18 cellular contexts compared by ENCODE assay signal in genomic region chr12:110074089-110074488, GRCh38. TPM values are rescaled to one million over a fixed set of nuclear protein-coding genes. Genes with fewer than 3 reads are reported as not detected.
A peak's percentile ranks its signal among the peaks of the same experiment; 100 is the strongest.
DNase-seq lines count a peak whose midpoint lies in the region; ATAC-seq and TF ChIP-seq lines count a peak whose summit lies in the region.
"Had no signal": no experiment of that assay in that cellular context is flagged by ENCODE, and none has a peak within 500 bp of the region (broad histone marks: within the 10 kb centered on the region; RNA-seq: fewer than 3 reads in every experiment).

No MANE protein-coding gene starts in this region.

- H3K4me1 ChIP-seq in ACC112 (ENCODE audit: control insufficient read depth, insufficient read depth, low read length, unreplicated experiment), result peaks cover 3% of the 10 kb centered on the region
- H3K4me1 ChIP-seq: colonic mucosa, foreskin keratinocyte, parathyroid adenoma had no signal

- H3K4me1 Mint-ChIP-seq in CD4-positive, alpha-beta T cell (ENCODE audit: low read depth), result peaks cover 24% of the 10 kb centered on the region
- H3K4me1 Mint-ChIP-seq in activated T-helper 17 cell treated with anti-CD3 and anti-CD28 coated beads, Interleukin-2, amount 50 U/mL, for 72 hours, result peaks cover 34% of the 10 kb centered on the region
- H3K4me1 Mint-ChIP-seq in natural killer cell treated with Interleukin-12 subunit alpha and Interleukin-12 subunit beta and Interleukin-15 and Interleukin-18, amount 100 ng/mL, for 72 hours (ENCODE audit: low read depth in 2 of 2), result peaks cover 15 to 21% of the 10 kb centered on the region in 2 donors
- H3K4me1 Mint-ChIP-seq in endothelial cell (ENCODE audit: unreplicated experiment), result peaks cover 7% of the 10 kb centered on the region

- H3K36me3 ChIP-seq in ACC112 (ENCODE audit: insufficient read depth, low read length), result no peaks in the 10 kb centered on the region
- H3K36me3 ChIP-seq: colonic mucosa, left lung, transverse colon had no signal

- no peak overlapping the region for H3K27ac ChIP-seq in ACC112 (ENCODE audit: low read depth, low read length)
- H3K27ac ChIP-seq in CD4-positive, alpha-beta T cell (ENCODE audit: low read depth, low read length), result no peak overlapping the region
- H3K27ac ChIP-seq: colonic mucosa, foreskin keratinocyte, left lung, parathyroid adenoma, SK-N-MC had no signal

- ATAC-seq in CD4-positive, alpha-beta T cell (ENCODE audit: poor library complexity), result no peak
- no peak for ATAC-seq in activated T-helper 17 cell treated with anti-CD3 and anti-CD28 coated beads, Interleukin-2, amount 50 U/mL, for 72 hours (replicated peaks)
- no peak for ATAC-seq in natural killer cell treated with Interleukin-12 subunit alpha and Interleukin-12 subunit beta and Interleukin-15 and Interleukin-18, amount 100 ng/mL, for 72 hours

- no peaks in the 10 kb centered on the region for H3K27me3 ChIP-seq in ACC112 (ENCODE audit: insufficient read depth, low read length)
- H3K27me3 ChIP-seq in CD4-positive, alpha-beta T cell (ENCODE audit: control insufficient read depth, insufficient read depth, low read length), result no peaks in the 10 kb centered on the region
- H3K27me3 ChIP-seq: colonic mucosa, left lung, transverse colon had no signal

- POLR2A ChIA-PET in CD4-positive, alpha-beta T cell (lab: Charles Lee), result interaction anchor here (0.9 to 1.3 kb wide), 2 partner anchors 16 to 76 kb away, joined by 4 read pairs; no protein-coding TSS in a partner anchor

- no peak for TF ChIP-seq CTCF in CD4-positive, alpha-beta T cell (IDR thresholded peaks at IDR 0.05)
- no peak for TF ChIP-seq CTCF in endothelial cell (IDR thresholded peaks at IDR 0.05; ENCODE audit: unreplicated experiment)

- H3K79me2 ChIP-seq in ACC112 (ENCODE audit: control insufficient read depth, insufficient read depth, low read length, unreplicated experiment), result no peaks in the 10 kb centered on the region
- H3K79me2 ChIP-seq: parathyroid adenoma had no signal

- CTCF ChIA-PET in CD4-positive, alpha-beta T cell (lab: Charles Lee), result interaction anchor here (1.3 kb wide), 1 partner anchor 26 kb away, joined by 4 read pairs; no protein-coding TSS in a partner anchor

- H3K9me3 ChIP-seq in CD4-positive, alpha-beta T cell (ENCODE audit: control insufficient read depth, low read length), result no peaks in the 10 kb centered on the region
- H3K9me3 ChIP-seq: colonic mucosa, left lung, transverse colon had no signal

- H3K27me3 Mint-ChIP-seq in CD4-positive, alpha-beta T cell, result no peaks in the 10 kb centered on the region
- H3K27me3 Mint-ChIP-seq in activated T-helper 17 cell treated with anti-CD3 and anti-CD28 coated beads, Interleukin-2, amount 50 U/mL, for 72 hours, result no peaks in the 10 kb centered on the region
- H3K27me3 Mint-ChIP-seq in natural killer cell treated with Interleukin-12 subunit alpha and Interleukin-12 subunit beta and Interleukin-15 and Interleukin-18, amount 100 ng/mL, for 72 hours, result no peaks in the 10 kb centered on the region
- H3K27me3 Mint-ChIP-seq in endothelial cell (ENCODE audit: unreplicated experiment), result peaks cover 4% of the 10 kb centered on the region
- H3K27me3 Mint-ChIP-seq: IgD-negative memory B cell had no signal

- H3K9me3 Mint-ChIP-seq in CD4-positive, alpha-beta T cell, result no peaks in the 10 kb centered on the region
- no peaks in the 10 kb centered on the region for H3K9me3 Mint-ChIP-seq in activated T-helper 17 cell treated with anti-CD3 and anti-CD28 coated beads, Interleukin-2, amount 50 U/mL, for 72 hours
- H3K9me3 Mint-ChIP-seq in natural killer cell treated with Interleukin-12 subunit alpha and Interleukin-12 subunit beta and Interleukin-15 and Interleukin-18, amount 100 ng/mL, for 72 hours, result no peaks in the 10 kb centered on the region
- H3K9me3 Mint-ChIP-seq in endothelial cell (ENCODE audit: unreplicated experiment), result no peaks in the 10 kb centered on the region
- H3K9me3 Mint-ChIP-seq: IgD-negative memory B cell had no signal

- no peaks in the 10 kb centered on the region for H3K36me3 Mint-ChIP-seq in CD4-positive, alpha-beta T cell (ENCODE audit: low read depth)
- H3K36me3 Mint-ChIP-seq in activated T-helper 17 cell treated with anti-CD3 and anti-CD28 coated beads, Interleukin-2, amount 50 U/mL, for 72 hours (ENCODE audit: low read depth), result no peaks in the 10 kb centered on the region
- H3K36me3 Mint-ChIP-seq in natural killer cell treated with Interleukin-12 subunit alpha and Interleukin-12 subunit beta and Interleukin-15 and Interleukin-18, amount 100 ng/mL, for 72 hours, result no peaks in the 10 kb centered on the region
- H3K36me3 Mint-ChIP-seq in endothelial cell (ENCODE audit: low read depth, unreplicated experiment), result no peaks in the 10 kb centered on the region
- H3K36me3 Mint-ChIP-seq: IgD-negative memory B cell had no signal

- no peak overlapping the region; the same call in 1 of the 2 replicates for H3K4me3 ChIP-seq in ACC112 (ENCODE audit: low read depth, low read length)
- H3K4me3 ChIP-seq: SK-N-MC had no signal

- intact Hi-C loops in CD4-positive, alpha-beta T cell (cut with DNase I, micrococcal nuclease), result no loop called here

- DNase-seq in CD4-positive, alpha-beta T cell, result no peak
- DNase-seq in midbrain (lab: John Stamatoyannopoulos, UW) (peak; percentile 45), NCI-H1105 (lab: John Stamatoyannopoulos, UW) (no peak), endothelial cell (ENCODE audit: low spot score) (no peak)
- no peak for DNase-seq in central memory CD4-positive, alpha-beta T cell
- no peak for DNase-seq in natural killer cell treated with Interleukin-12 subunit alpha and Interleukin-12 subunit beta and Interleukin-15 and Interleukin-18, amount 100 ng/mL, for 72 hours (ENCODE audit: low spot score)
- DNase-seq: DMS 273 treated with DMSO at 0.1 percent for 48 hours, foreskin keratinocyte, MV-4-11, NCI-H524 treated with DMSO at 0.1 percent for 48 hours had no signal

- peak overlapping the region; percentile 80 for H2AFZ ChIP-seq in ACC112 (ENCODE audit: low read length, unreplicated experiment)

- H3K27ac Mint-ChIP-seq in CD4-positive, alpha-beta T cell, result peak overlapping the region; percentile 54
- H3K27ac Mint-ChIP-seq in activated T-helper 17 cell treated with anti-CD3 and anti-CD28 coated beads, Interleukin-2, amount 50 U/mL, for 72 hours, result peak overlapping the region; percentile 90
- peak overlapping the region in 1 of 2 donors; percentile 69 for H3K27ac Mint-ChIP-seq in natural killer cell treated with Interleukin-12 subunit alpha and Interleukin-12 subunit beta and Interleukin-15 and Interleukin-18, amount 100 ng/mL, for 72 hours
- no peak overlapping the region for H3K27ac Mint-ChIP-seq in endothelial cell (ENCODE audit: unreplicated experiment)

- H3K4me3 Mint-ChIP-seq in CD4-positive, alpha-beta T cell, result no peak overlapping the region
- peak overlapping the region; percentile 98 for H3K4me3 Mint-ChIP-seq in activated T-helper 17 cell treated with anti-CD3 and anti-CD28 coated beads, Interleukin-2, amount 50 U/mL, for 72 hours
- H3K4me3 Mint-ChIP-seq in natural killer cell treated with Interleukin-12 subunit alpha and Interleukin-12 subunit beta and Interleukin-15 and Interleukin-18, amount 100 ng/mL, for 72 hours, result no peak overlapping the region
- no peak overlapping the region for H3K4me3 Mint-ChIP-seq in endothelial cell (ENCODE audit: unreplicated experiment)

RNA-seq across cellular contexts. Expression of gene C12orf76, which starts 25.8 kb away (rescaled TPM):
- 10 to 100 TPM in 1 of 2 experiments, 1 to 10 TPM in 1; 9.8 to 12.6 TPM for total RNA-seq in CD4-positive, alpha-beta T cell
- 10 to 100 TPM in 1 of 2 donors, 1 to 10 TPM in 1; 9.9 to 16.3 TPM for total RNA-seq in activated T-helper 17 cell treated with anti-CD3 and anti-CD28 coated beads, Interleukin-2, amount 50 U/mL, for 72 hours
- 10 to 100 TPM; 10.1 to 12.3 TPM for total RNA-seq in natural killer cell treated with Interleukin-12 subunit alpha and Interleukin-12 subunit beta and Interleukin-15 and Interleukin-18, amount 100 ng/mL, for 72 hours
- total RNA-seq in endothelial cell (ENCODE audit: unreplicated experiment), result 21.9 TPM

RNA-seq across cellular contexts. Expression of gene IFT81, which starts 50.1 kb away (rescaled TPM):
- total RNA-seq in CD4-positive, alpha-beta T cell, result 1 to 10 TPM in 1 of 2 experiments, under 1 TPM in 1; 0.41 to 1.1 TPM
- 1 to 10 TPM; 2.4 to 3.4 TPM for total RNA-seq in activated T-helper 17 cell treated with anti-CD3 and anti-CD28 coated beads, Interleukin-2, amount 50 U/mL, for 72 hours
- 1 to 10 TPM; 2.3 to 3.5 TPM for total RNA-seq in natural killer cell treated with Interleukin-12 subunit alpha and Interleukin-12 subunit beta and Interleukin-15 and Interleukin-18, amount 100 ng/mL, for 72 hours
- total RNA-seq in endothelial cell (ENCODE audit: unreplicated experiment), result 18.7 TPM
